In genomic region chr16:31700200-31700529, GRCh38 we compare ENCODE assay signal across 8 cellular contexts.
A peak's percentile ranks its signal among the peaks of the same experiment; 100 is the strongest.
DNase-seq lines count a peak whose midpoint lies in the region; ATAC-seq, FAIRE-seq and TF ChIP-seq lines count a peak whose summit lies in the region.

No MANE protein-coding gene starts in this region.

- peak overlapping the region; percentile 98 for H3K4me3 ChIP-seq in BE2C (ENCODE audit: low read depth, low read length)
- peak overlapping the region; percentile 89 for H3K4me3 ChIP-seq in Jurkat, Clone E6-1 (ENCODE audit: low read length)
- H3K4me3 ChIP-seq in thyroid gland (replicated peaks in 1 of 3): peak overlapping the region; percentile 38 to 66 (median 54)

- no peaks in the 10 kb centered on the region for H3K9me3 Mint-ChIP-seq in activated naive CD8-positive, alpha-beta T cell (ENCODE audit: low read depth)

- intact Hi-C loops in thyroid gland (cut with DNase I): loop anchor here (10.0 kb wide), 1 partner anchor 175 kb away; the partner anchor contains the start of gene ZNF267

- FAIRE-seq in GM19239 (lab: Jason Lieb, UNC): no peak

- WGBS in thyroid gland, 2 donors: 11 to 14% methylated on average over 7 to 8 of the region's 8 CpGs

- peaks cover 28% of the 10 kb centered on the region for H3K4me1 Mint-ChIP-seq in activated naive CD8-positive, alpha-beta T cell (ENCODE audit: low read depth)

- peak overlapping the region in 1 of 3 donors; percentile 39 for H3K27ac ChIP-seq in thyroid gland

- H3K27me3 Mint-ChIP-seq in activated naive CD8-positive, alpha-beta T cell: no peaks in the 10 kb centered on the region

- peak; percentile 87 for DNase-seq in BE2C
- no peak for DNase-seq in Jurkat, Clone E6-1 (ENCODE audit: low read depth, low spot score)
- DNase-seq in iPS-NIHi11 (ENCODE audit: low spot score): peak; percentile 93
- DNase-seq in thyroid gland: no peak
- DNase-seq in GM19239 (ENCODE audit: insufficient read length, low spot score): no peak

- no peaks in the 10 kb centered on the region for H3K4me1 ChIP-seq in BE2C
- H3K4me1 ChIP-seq in thyroid gland: peaks cover 6 to 8% of the 10 kb centered on the region in 2 donors

- TF ChIP-seq POLR2A in thyroid gland (IDR thresholded peaks at IDR 0.05): no peak

- peaks cover 19% of the 10 kb centered on the region for H3K36me3 ChIP-seq in BE2C
- peaks cover 21% of the 10 kb centered on the region in 2 donors for H3K36me3 ChIP-seq in thyroid gland

- H3K27me3 ChIP-seq in BE2C (no peaks in the 10 kb centered on the region), thyroid gland (no peaks in the 10 kb centered on the region)

- peak overlapping the region; percentile 85 for H3K27ac Mint-ChIP-seq in activated naive CD8-positive, alpha-beta T cell

- ATAC-seq in GM18502 (IDR thresholded peaks at IDR 0.05; ENCODE audit: poor library complexity, unreplicated experiment): peak; percentile 96
- ATAC-seq in HG03469 (IDR thresholded peaks at IDR 0.05; ENCODE audit: unreplicated experiment): no peak

- TF ChIP-seq CTCF in BE2C (IDR thresholded peaks at IDR 0.05; ENCODE audit: low read depth, low read length) (no peak), thyroid gland (IDR thresholded peaks at IDR 0.05) (no peak)

- H3K36me3 Mint-ChIP-seq in activated naive CD8-positive, alpha-beta T cell: peaks cover 5% of the 10 kb centered on the region

- H3K9me3 ChIP-seq in BE2C (no peaks in the 10 kb centered on the region), thyroid gland (no peaks in the 10 kb centered on the region)

- peak overlapping the region; percentile 93 for H3K4me3 Mint-ChIP-seq in activated naive CD8-positive, alpha-beta T cell

Comparison
In these comparisons a context has a peak if more than half of its experiments do, and no peak if none do; other contexts are left out.
1. DNase-seq: peak in BE2C (single experiment) and iPS-NIHi11 (single experiment); none in Jurkat, Clone E6-1 (single experiment), thyroid gland (0 of 2) and GM19239 (single experiment).
2. Peak in every context shown above with its lines, with median percentiles within 50 percentile points of each other: H3K4me3 ChIP-seq.